ENCODE assay signal across 8 cellular contexts in the genomic region with DNA sequence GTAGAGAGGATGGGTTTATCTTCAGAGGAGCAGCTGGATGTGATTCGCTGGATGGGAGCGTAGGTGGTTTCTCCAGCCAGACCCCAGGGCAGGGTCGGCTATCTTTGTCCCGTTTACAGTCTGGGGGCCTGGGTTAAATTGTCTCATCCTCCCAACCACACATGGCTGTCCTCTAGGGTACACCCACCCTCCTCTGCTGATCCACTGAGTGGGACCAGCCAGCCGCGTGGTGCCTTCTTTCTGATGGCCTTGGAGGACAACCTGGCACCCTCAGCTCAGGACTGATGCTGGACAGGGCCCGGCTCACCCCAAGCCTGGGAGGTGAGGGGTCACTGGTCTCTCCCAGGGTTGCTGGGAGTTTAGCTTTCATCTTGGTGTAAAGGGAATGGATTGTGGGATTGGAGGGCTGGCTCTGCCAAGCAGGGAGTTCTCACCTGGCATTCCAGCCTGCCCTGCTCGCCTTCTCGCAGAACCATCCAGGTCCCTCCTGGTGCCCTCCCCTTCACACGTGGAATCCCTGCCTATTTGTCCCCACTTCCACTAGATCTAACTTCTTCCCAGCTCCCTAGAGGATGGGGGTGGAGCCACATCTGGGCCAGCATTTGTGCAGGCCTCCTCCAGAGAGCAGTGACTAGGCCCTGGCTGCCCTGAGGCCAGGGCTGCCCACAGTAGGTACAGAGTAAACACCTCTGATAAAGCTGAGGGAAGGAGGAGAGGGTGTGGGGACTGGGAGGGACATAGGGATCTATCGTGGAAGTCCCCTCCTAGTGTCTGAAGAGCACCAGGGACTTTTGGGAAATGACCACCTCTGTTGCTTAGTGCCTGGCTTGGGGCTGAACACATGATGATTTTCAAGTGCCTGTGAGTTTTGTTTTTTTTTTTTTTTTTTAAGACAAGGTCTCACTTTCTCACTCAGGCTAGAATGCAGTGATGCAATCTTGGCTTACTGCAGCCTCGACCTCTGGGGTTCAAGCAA. TPM values are rescaled to one million over a fixed set of nuclear protein-coding genes. Genes with fewer than 3 reads are reported as not detected.
DNase-seq lines count a peak whose midpoint lies in the region; ATAC-seq and TF ChIP-seq lines count a peak whose summit lies in the region.

No MANE protein-coding gene starts in this region.

- peaks cover 46% of the 10 kb centered on the region for H3K4me1 Mint-ChIP-seq in endothelial cell (ENCODE audit: unreplicated experiment)

- DNase-seq in Daoy (ENCODE audit: low read depth) (peak; percentile 66), NCI-H226 (peak; percentile 59), endothelial cell (ENCODE audit: low spot score) (no peak), omental fat pad (ENCODE audit: low spot score) (no peak), substantia nigra (lab: John Stamatoyannopoulos, UW) (no peak), DMS 273 (lab: John Stamatoyannopoulos, UW; ENCODE audit: unreplicated experiment) (no peak), SHP77 treated with DMSO at 0.1 percent for 48 hours (lab: John Stamatoyannopoulos, UW) (no peak)
- DNase-seq in effector CD8-positive, alpha-beta T cell (lab: John Stamatoyannopoulos, UW) = no peak

- H3K9me3 Mint-ChIP-seq in endothelial cell (ENCODE audit: unreplicated experiment) = no peaks in the 10 kb centered on the region

- H3K27ac Mint-ChIP-seq in endothelial cell (ENCODE audit: unreplicated experiment) = no peak overlapping the region

- peak overlapping the region; percentile 93 for H3K4me3 Mint-ChIP-seq in endothelial cell (ENCODE audit: unreplicated experiment)

- H3K27ac ChIP-seq in substantia nigra (ENCODE audit: low read depth, low read length, poor library complexity, severe bottlenecking) = no peak overlapping the region

- H3K36me3 Mint-ChIP-seq in endothelial cell (ENCODE audit: low read depth, unreplicated experiment) = peaks cover 19% of the 10 kb centered on the region

- TF ChIP-seq CTCF in endothelial cell (IDR thresholded peaks at IDR 0.05; ENCODE audit: unreplicated experiment) = no peak
- TF ChIP-seq CTCF in omental fat pad (IDR thresholded peaks at IDR 0.05) = no peak

- H3K27me3 Mint-ChIP-seq in endothelial cell (ENCODE audit: unreplicated experiment) = peaks cover 20% of the 10 kb centered on the region

- peak; percentile 26 for ATAC-seq in omental fat pad (ENCODE audit: low FRiP score)

RNA-seq across cellular contexts. Expression of a gene that starts 1.6 kb away (rescaled TPM):
- 10.4 and 12.6 TPM in 2 replicates for total RNA-seq in Daoy (2014; rRNA removed; shearing (Covaris generic))
- total RNA-seq in endothelial cell (ENCODE audit: unreplicated experiment) (124 TPM), omental fat pad (10 to 100 TPM; 25.7 to 62.0 (median 35.9) TPM)

RNA-seq across cellular contexts. Expression of a gene that starts 42.7 kb away (rescaled TPM):
- 13.1 and 18.8 TPM in 2 replicates for total RNA-seq in Daoy (2014; rRNA removed; shearing (Covaris generic))
- 51.4 TPM for total RNA-seq in endothelial cell (ENCODE audit: unreplicated experiment)
- total RNA-seq in omental fat pad = 10 to 100 TPM in 3 of 4 donors, 1 to 10 TPM in 1; 6.9 to 22.7 (median 10.9) TPM

Comparison
In these comparisons a context has a peak if more than half of its experiments do, and no peak if none do; other contexts are left out.
1. DNase-seq: peak in Daoy (single experiment) and NCI-H226 (single experiment); none in endothelial cell (single experiment), omental fat pad (single experiment), substantia nigra (0 of 49), DMS 273 (single experiment), SHP77 treated with DMSO at 0.1 percent for 48 hours (single experiment) and effector CD8-positive, alpha-beta T cell (single experiment).